9 cellular contexts compared by ENCODE assay signal in the genomic region with DNA sequence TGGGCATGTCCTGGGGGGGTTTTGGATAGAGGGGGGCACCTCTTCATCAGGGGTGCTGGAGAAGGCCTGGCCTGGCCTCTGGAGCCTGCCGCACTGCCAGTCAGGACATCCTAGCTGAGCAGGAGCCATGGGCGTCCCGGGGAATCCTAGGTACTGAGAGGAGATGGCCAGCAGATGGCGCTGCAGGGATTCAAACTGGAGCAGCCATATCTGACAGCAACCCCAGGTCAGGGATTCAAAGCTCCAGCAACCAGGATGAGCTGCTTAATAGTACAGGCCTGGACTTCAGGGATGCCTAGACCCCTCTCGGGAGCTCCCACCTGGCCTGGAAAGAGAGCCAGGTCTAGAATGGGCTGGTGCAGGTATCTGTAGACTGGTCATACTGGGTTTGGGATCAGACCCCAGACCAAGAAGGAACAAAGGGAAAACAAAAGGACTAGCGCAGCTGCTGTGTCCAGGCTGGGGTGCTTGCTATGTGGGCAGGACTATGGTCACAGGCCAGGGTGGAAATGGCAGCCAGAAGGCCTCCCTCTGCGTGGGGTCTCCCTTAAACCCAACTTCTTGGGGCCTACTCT.
A peak's percentile ranks its signal among the peaks of the same experiment; 100 is the strongest.
DNase-seq lines count a peak whose midpoint lies in the region; ATAC-seq and TF ChIP-seq lines count a peak whose summit lies in the region.
"Had no signal": no experiment of that assay in that cellular context is flagged by ENCODE, and none has a peak within 500 bp of the region (broad histone marks: within the 10 kb centered on the region; RNA-seq: fewer than 3 reads in every experiment).

No MANE protein-coding gene starts in this region.

- no peak overlapping the region for H3K27ac ChIP-seq in 22Rv1
- H3K27ac ChIP-seq in VCaP, result no peak overlapping the region
- no peak overlapping the region for H3K27ac ChIP-seq in spleen
- H3K27ac ChIP-seq: breast epithelium had no signal

- no peak for ATAC-seq in GM18873 (IDR thresholded peaks at IDR 0.05; ENCODE audit: low FRiP score, unreplicated experiment)
- ATAC-seq in HG02981 (IDR thresholded peaks at IDR 0.05; ENCODE audit: unreplicated experiment), result no peak

- intact Hi-C loops in spleen (cut with DNase I; ENCODE audit: low total_unique reads), result no loop called here

- TF ChIP-seq CTCF in 22Rv1 (IDR thresholded peaks at IDR 0.05), result peak; percentile 84
- TF ChIP-seq CTCF in VCaP (conservative IDR thresholded peaks at IDR 0.05), result peak; percentile 75
- peak in 7 of 11 experiments; percentile 13 to 51 (median 40) for TF ChIP-seq CTCF in spleen (IDR thresholded peaks at IDR 0.05 in 8 of 11, conservative IDR thresholded peaks at IDR 0.05 in 3 of 11)

- no peak overlapping the region for H3K4me3 ChIP-seq in spleen
- H3K4me3 ChIP-seq: breast epithelium had no signal

- H3K4me1 ChIP-seq in spleen, result no peaks in the 10 kb centered on the region
- H3K4me1 ChIP-seq: breast epithelium had no signal

- peaks cover 0 to 15% (median 2%) of the 10 kb centered on the region in 8 donors for H3K9me3 ChIP-seq in spleen
- H3K9me3 ChIP-seq: breast epithelium had no signal

- WGBS in spleen, 5 donors, result 30 to 59% (median 41%) methylated on average over 3 to 7 of the region's 7 CpGs

- no peaks in the 10 kb centered on the region for H3K36me3 ChIP-seq in spleen
- H3K36me3 ChIP-seq: breast epithelium had no signal

- H3K27me3 ChIP-seq in spleen (replicated peaks in 1 of 7), result no peaks in the 10 kb centered on the region
- H3K27me3 ChIP-seq: breast epithelium had no signal

- TF ChIP-seq POLR2A in spleen (IDR thresholded peaks at IDR 0.05), result no peak

- DNase-seq in GDM1 (lab: John Stamatoyannopoulos, UW) (peak; percentile 19), NCI-H146 (lab: John Stamatoyannopoulos, UW) (peak; percentile 64), hypothalamus (lab: John Stamatoyannopoulos, UW) (peak in 46 of 51 donors; percentile 0 to 79 (median 32)), spleen (peak; percentile 78)

Comparison
In these comparisons a context has a peak if more than half of its experiments do, and no peak if none do; other contexts are left out.
1. DNase-seq: peak in every context shown above with its lines; median percentile 78 in spleen; 64 in NCI-H146; 32 in hypothalamus; 19 in GDM1.